ENCODE assay signal across 22 cellular contexts in the genomic region with DNA sequence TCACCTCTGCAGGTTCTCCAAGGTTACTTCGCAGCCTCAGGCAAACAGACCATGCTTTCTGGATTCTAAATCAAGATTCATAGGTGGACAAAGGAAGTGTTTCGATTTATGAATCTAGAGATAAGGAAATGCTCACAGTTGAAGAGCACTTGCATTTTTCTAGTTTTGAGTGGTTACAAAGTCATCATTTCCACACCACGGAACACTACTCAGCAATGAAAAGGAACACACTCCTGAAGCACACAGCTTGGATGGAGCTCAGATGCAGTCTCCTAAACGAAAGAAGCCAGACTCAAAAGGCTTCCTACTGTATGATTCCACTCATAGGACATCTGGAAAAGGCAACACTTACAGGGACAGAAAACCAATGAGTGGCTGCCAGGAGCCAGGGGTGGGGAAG. TPM values are rescaled to one million over a fixed set of nuclear protein-coding genes. Genes with fewer than 3 reads are reported as not detected.
"Had no signal": no experiment of that assay in that cellular context is flagged by ENCODE, and none has a peak within 500 bp of the region (broad histone marks: within the 10 kb centered on the region; RNA-seq: fewer than 3 reads in every experiment).

No MANE protein-coding gene starts in this region.

- H3K27me3 ChIP-seq: adrenal gland, ascending aorta, esophagus muscularis mucosa, heart left ventricle, neural progenitor cell, thyroid gland had no signal

- DNase-seq: activated CD4-positive, alpha-beta T cell treated with anti-CD3 and anti-CD28 coated beads for 36 hours; activated CD4-positive, alpha-beta T cell treated with anti-CD3 and anti-CD28 coated beads, Interleukin-2, amount 50 U/mL, for 4 hours; activated CD8-positive, alpha-beta memory T cell treated with anti-CD3 and anti-CD28 coated beads for 24 hours; activated CD8-positive, alpha-beta memory T cell treated with anti-CD3 and anti-CD28 coated beads, Interleukin-2, amount 50 U/mL, for 4 hours; activated T-cell treated with anti-CD3 and anti-CD28 coated beads, Interleukin-2, amount 50 U/mL, for 24 hours; adrenal gland; cerebellar nuclear complex; heart left ventricle; left cardiac atrium; naive thymus-derived CD8-positive, alpha-beta T cell; retina; stimulated activated CD4-positive, alpha-beta T cell treated with anti-CD3 and anti-CD28 coated beads, Interleukin-4, amount 100 ng/mL, for 24 hours; stimulated activated naive CD8-positive, alpha-beta T cell treated with anti-CD3 and anti-CD28 coated beads, Interleukin-15, Interleukin-2, amounts not matched to agents 100 U/mL and 50 U/mL, for 24 hours; substantia nigra; thyroid gland had no signal

- H3K4me1 ChIP-seq: ascending aorta, heart left ventricle had no signal

- H3K9ac ChIP-seq: neural progenitor cell had no signal

- H3K4me3 ChIP-seq: adrenal gland, ascending aorta, coronary artery, esophagus muscularis mucosa, heart left ventricle, lung, neural progenitor cell, thyroid gland had no signal

- H3K36me3 ChIP-seq: adrenal gland, ascending aorta, esophagus muscularis mucosa, heart left ventricle, neural progenitor cell, thyroid gland had no signal

- H3K9me3 ChIP-seq: adrenal gland, ascending aorta, esophagus muscularis mucosa, heart left ventricle, thyroid gland had no signal

- H3K27ac ChIP-seq: adrenal gland, ascending aorta, coronary artery, esophagus muscularis mucosa, heart left ventricle, neural progenitor cell had no signal

- ATAC-seq: activated CD4-positive, alpha-beta T cell treated with anti-CD3 and anti-CD28 coated beads for 36 hours; activated T-helper 17 cell treated with anti-CD3 and anti-CD28 coated beads, Interleukin-2, amount 50 U/mL, for 72 hours; heart left ventricle; left cardiac atrium; naive thymus-derived CD8-positive, alpha-beta T cell; stimulated activated naive CD8-positive, alpha-beta T cell treated with anti-CD3 and anti-CD28 coated beads, Interleukin-15, Interleukin-2, amounts not matched to agents 100 U/mL and 50 U/mL, for 24 hours; WTC11 had no signal

- H3K4me2 ChIP-seq: neural progenitor cell had no signal

- H2AFZ ChIP-seq: neural progenitor cell had no signal

RNA-seq across cellular contexts. Expression of a gene that starts 31.7 kb away (rescaled TPM):
- total RNA-seq: naive thymus-derived CD8-positive, alpha-beta T cell had no signal
- polyA plus RNA-seq: naive thymus-derived CD8-positive, alpha-beta T cell had no signal
